Comparison of ENCODE assay signal across 10 cellular contexts in the genomic region with DNA sequence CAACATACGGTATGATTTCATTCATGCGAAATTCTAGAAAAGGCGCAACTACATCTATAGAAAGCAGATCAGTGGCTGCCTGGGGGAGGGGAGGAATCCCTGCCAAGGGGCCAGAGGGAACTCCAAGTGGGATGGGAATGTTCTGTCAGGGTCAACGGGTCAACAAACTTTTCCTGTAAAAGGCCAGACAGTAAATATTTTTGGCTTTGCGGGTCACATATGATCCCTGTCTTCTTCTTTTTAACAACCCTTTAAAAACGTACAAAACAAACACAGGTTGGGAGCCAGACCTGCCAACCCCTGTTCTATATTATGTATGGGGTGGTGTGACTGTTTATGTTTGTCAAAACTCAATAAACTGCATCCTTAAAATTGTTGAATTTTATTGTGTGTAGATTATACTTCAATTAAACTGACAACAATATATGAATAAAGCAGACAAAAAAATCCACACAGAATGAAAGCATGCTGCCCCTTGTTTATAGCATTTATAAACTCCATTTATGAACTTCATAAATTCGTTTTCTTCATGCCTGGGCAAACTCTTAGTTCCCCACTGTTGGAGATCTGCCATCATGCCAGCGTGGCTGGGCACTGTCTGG. TPM values are rescaled to one million over a fixed set of nuclear protein-coding genes. Genes with fewer than 3 reads are reported as not detected.
A peak's percentile ranks its signal among the peaks of the same experiment; 100 is the strongest.
DNase-seq lines count a peak whose midpoint lies in the region; ATAC-seq, FAIRE-seq and TF ChIP-seq lines count a peak whose summit lies in the region.
"Had no signal": no experiment of that assay in that cellular context is flagged by ENCODE, and none has a peak within 500 bp of the region (broad histone marks: within the 10 kb centered on the region; RNA-seq: fewer than 3 reads in every experiment).

No MANE protein-coding gene starts in this region.

- H3K4me1 ChIP-seq in muscle layer of colon (ENCODE audit: insufficient read depth, low read length) (peaks cover 63% of the 10 kb centered on the region), tibial artery (peaks cover 0 to 51% (median 17%) of the 10 kb centered on the region in 4 donors)

- no peak for DNase-seq in activated naive CD4-positive, alpha-beta T cell treated with anti-CD3 and anti-CD28 coated beads for 36 hours
- DNase-seq in activated naive CD4-positive, alpha-beta T cell treated with anti-CD3 and anti-CD28 coated beads, Interleukin-2, amount 50 U/mL, for 16 hours = no peak
- DNase-seq in chondrocyte (ENCODE audit: low spot score) (no peak), tibial artery (no peak), frontal cortex (ENCODE audit: low spot score in 2 of 2) (no peak), middle frontal gyrus (ENCODE audit: extremely low spot score, low spot score) (no peak)
- DNase-seq: stimulated activated CD4-positive, alpha-beta T cell treated with anti-CD3 and anti-CD28 coated beads, Interleukin-4, amount 100 ng/mL, for 24 hours had no signal

- no peak overlapping the region for H3K9ac ChIP-seq in muscle layer of colon (ENCODE audit: low read length)

- no peak for TF ChIP-seq CTCF in chondrocyte (IDR thresholded peaks at IDR 0.05)
- no peak for TF ChIP-seq CTCF in tibial artery (IDR thresholded peaks at IDR 0.05)

- no peak overlapping the region for H3K4me3 Mint-ChIP-seq in activated naive CD4-positive, alpha-beta T cell treated with anti-CD3 and anti-CD28 coated beads for 36 hours
- H3K4me3 Mint-ChIP-seq in chondrocyte (ENCODE audit: unreplicated experiment) = no peak overlapping the region

- no peaks in the 10 kb centered on the region for H3K4me1 Mint-ChIP-seq in activated naive CD4-positive, alpha-beta T cell treated with anti-CD3 and anti-CD28 coated beads for 36 hours (ENCODE audit: low read depth)
- peaks cover 49% of the 10 kb centered on the region for H3K4me1 Mint-ChIP-seq in chondrocyte (ENCODE audit: low read depth)

- CTCF ChIA-PET in activated naive CD4-positive, alpha-beta T cell treated with anti-CD3 and anti-CD28 coated beads for 36 hours (lab: Charles Lee) = interaction anchor here (0.9 kb wide), 1 partner anchor 403 kb away, joined by 4 read pairs; a partner anchor contains a TSS

- no peaks in the 10 kb centered on the region for H3K9me3 Mint-ChIP-seq in activated naive CD4-positive, alpha-beta T cell treated with anti-CD3 and anti-CD28 coated beads for 36 hours
- H3K9me3 Mint-ChIP-seq in chondrocyte (ENCODE audit: low read depth) = no peaks in the 10 kb centered on the region

- H3K36me3 ChIP-seq in muscle layer of colon (ENCODE audit: insufficient read depth, low read length) (no peaks in the 10 kb centered on the region), tibial artery (no peaks in the 10 kb centered on the region)
- H3K36me3 ChIP-seq: SJCRH30 had no signal

- H3K27ac Mint-ChIP-seq in activated naive CD4-positive, alpha-beta T cell treated with anti-CD3 and anti-CD28 coated beads for 36 hours = peak overlapping the region; percentile 17
- peak overlapping the region; percentile 78 for H3K27ac Mint-ChIP-seq in chondrocyte (ENCODE audit: unreplicated experiment)

- H3K36me3 Mint-ChIP-seq in activated naive CD4-positive, alpha-beta T cell treated with anti-CD3 and anti-CD28 coated beads for 36 hours (ENCODE audit: low read depth) = peaks cover 25% of the 10 kb centered on the region
- H3K36me3 Mint-ChIP-seq in chondrocyte (ENCODE audit: low read depth) = peaks cover 6% of the 10 kb centered on the region

- intact Hi-C loops in activated naive CD4-positive, alpha-beta T cell treated with anti-CD3 and anti-CD28 coated beads for 36 hours (cut with micrococcal nuclease) = no loop called here
- intact Hi-C loops in tibial artery (cut with DNase I; ENCODE audit: low total_unique reads) = no loop called here

- H3K4me3 ChIP-seq in muscle layer of colon (ENCODE audit: low read depth in 1 of 2, low read length in 2 of 2) = peak overlapping the region in 1 of 2 donors; percentile 12
- H3K4me3 ChIP-seq in tibial artery = no peak overlapping the region
- H3K4me3 ChIP-seq: SJCRH30 had no signal

- no peaks in the 10 kb centered on the region for H3K9me3 ChIP-seq in muscle layer of colon (ENCODE audit: low read length)
- H3K9me3 ChIP-seq in tibial artery = no peaks in the 10 kb centered on the region
- H3K9me3 ChIP-seq: SJCRH30 had no signal

- no peak for ATAC-seq in HG02623 (IDR thresholded peaks at IDR 0.05; ENCODE audit: unreplicated experiment)

- H3K27ac ChIP-seq in muscle layer of colon (ENCODE audit: low read depth, low read length) = peak overlapping the region; percentile 81
- peak overlapping the region; percentile 18 to 55 for H3K27ac ChIP-seq in tibial artery

- FAIRE-seq in frontal cortex (lab: Jason Lieb, UNC) = no peak

- H3K27me3 Mint-ChIP-seq in activated naive CD4-positive, alpha-beta T cell treated with anti-CD3 and anti-CD28 coated beads for 36 hours (ENCODE audit: low read depth) = no peaks in the 10 kb centered on the region
- no peaks in the 10 kb centered on the region for H3K27me3 Mint-ChIP-seq in chondrocyte (ENCODE audit: low read depth)

- no peaks in the 10 kb centered on the region for H3K27me3 ChIP-seq in muscle layer of colon (ENCODE audit: control insufficient read depth in 1 of 2, insufficient read depth in 2 of 2, low read length in 2 of 2)
- H3K27me3 ChIP-seq in tibial artery = no peaks in the 10 kb centered on the region
- H3K27me3 ChIP-seq: SJCRH30 had no signal

RNA-seq across cellular contexts. Expression of a gene that starts 56.6 kb away (rescaled TPM):
- 10 to 100 TPM; 39.9 to 42.2 TPM for total RNA-seq in activated naive CD4-positive, alpha-beta T cell treated with anti-CD3 and anti-CD28 coated beads for 36 hours
- 29.3 to 51.5 TPM (median 29.9 TPM) in 3 replicates for total RNA-seq in chondrocyte
- 6.1 TPM for total RNA-seq in frontal cortex
